Comparison of ENCODE assay signal across 26 cellular contexts in genomic region chr6:150711061-150711460, GRCh38.
"Had no signal": no experiment of that assay in that cellular context is flagged by ENCODE, and none has a peak within 500 bp of the region (broad histone marks: within the 10 kb centered on the region; RNA-seq: fewer than 3 reads in every experiment).

No MANE protein-coding gene starts in this region.

- H2AFZ ChIP-seq: hepatocyte had no signal

- H3K27me3 ChIP-seq: colonic mucosa, gastrocnemius medialis, heart left ventricle, hepatocyte, left lung, pancreas, right lobe of liver, stomach, thyroid gland had no signal

- H3K4me3 ChIP-seq: colonic mucosa, gastrocnemius medialis, heart left ventricle, hepatocyte, left lung, pancreas, right lobe of liver, stomach, thyroid gland had no signal

- H3K79me2 ChIP-seq: hepatocyte had no signal

- ATAC-seq: gastrocnemius medialis, left lung, natural killer cell had no signal

- DNase-seq: central memory CD4-positive, alpha-beta T cell; colonic mucosa; effector memory CD4-positive, alpha-beta T cell; foreskin fibroblast; gastrocnemius medialis; heart left ventricle; left cardiac atrium; left lung; mesendoderm; natural killer cell; pancreas; retina; small intestine; stimulated activated CD4-positive, alpha-beta T cell treated with anti-CD3 and anti-CD28 coated beads, Interleukin-15, amount 100 ng/mL, for 24 hours; stimulated activated CD4-positive, alpha-beta T cell treated with anti-CD3 and anti-CD28 coated beads, Interleukin-4, amount 100 ng/mL, for 1 hour; stimulated activated CD8-positive, alpha-beta memory T cell treated with anti-CD3 and anti-CD28 coated beads, Interleukin-4, amount 100 ng/mL, for 48 hours; stimulated activated naive CD4-positive, alpha-beta T cell treated with Interleukin-2 at 50 U/mL for 16 hours; thyroid gland; trophoblast cell had no signal

- H3K4me1 ChIP-seq: colonic mucosa had no signal

- H3K9me3 ChIP-seq: colonic mucosa, gastrocnemius medialis, heart left ventricle, left lung, neutrophil, pancreas, right lobe of liver, stomach, thyroid gland had no signal

- H3K36me3 Mint-ChIP-seq: natural killer cell had no signal

- H3K27ac Mint-ChIP-seq: dendritic cell treated with granulocyte-macrophage colony-stimulating factor and Interleukin-4, amounts not matched to agents 40 ng/mL and 50 ng/mL, for 4 days; natural killer cell had no signal

- H3K27ac ChIP-seq: colonic mucosa, gastrocnemius medialis, hepatocyte, neutrophil, pancreas, right lobe of liver, thyroid gland had no signal

- H3K4me3 Mint-ChIP-seq: dendritic cell treated with granulocyte-macrophage colony-stimulating factor and Interleukin-4, amounts not matched to agents 40 ng/mL and 50 ng/mL, for 4 days; natural killer cell had no signal

- H3K4me2 ChIP-seq: hepatocyte had no signal

- H3K36me3 ChIP-seq: colonic mucosa, gastrocnemius medialis, heart left ventricle, left lung, neutrophil, pancreas, right lobe of liver, stomach, thyroid gland had no signal

- H3K4me1 Mint-ChIP-seq: natural killer cell had no signal

- FAIRE-seq: endometrium, islet of Langerhans, pancreas, small intestine had no signal

- H3K9me3 Mint-ChIP-seq: dendritic cell treated with granulocyte-macrophage colony-stimulating factor and Interleukin-4, amounts not matched to agents 40 ng/mL and 50 ng/mL, for 4 days; natural killer cell had no signal
